In the genomic region with DNA sequence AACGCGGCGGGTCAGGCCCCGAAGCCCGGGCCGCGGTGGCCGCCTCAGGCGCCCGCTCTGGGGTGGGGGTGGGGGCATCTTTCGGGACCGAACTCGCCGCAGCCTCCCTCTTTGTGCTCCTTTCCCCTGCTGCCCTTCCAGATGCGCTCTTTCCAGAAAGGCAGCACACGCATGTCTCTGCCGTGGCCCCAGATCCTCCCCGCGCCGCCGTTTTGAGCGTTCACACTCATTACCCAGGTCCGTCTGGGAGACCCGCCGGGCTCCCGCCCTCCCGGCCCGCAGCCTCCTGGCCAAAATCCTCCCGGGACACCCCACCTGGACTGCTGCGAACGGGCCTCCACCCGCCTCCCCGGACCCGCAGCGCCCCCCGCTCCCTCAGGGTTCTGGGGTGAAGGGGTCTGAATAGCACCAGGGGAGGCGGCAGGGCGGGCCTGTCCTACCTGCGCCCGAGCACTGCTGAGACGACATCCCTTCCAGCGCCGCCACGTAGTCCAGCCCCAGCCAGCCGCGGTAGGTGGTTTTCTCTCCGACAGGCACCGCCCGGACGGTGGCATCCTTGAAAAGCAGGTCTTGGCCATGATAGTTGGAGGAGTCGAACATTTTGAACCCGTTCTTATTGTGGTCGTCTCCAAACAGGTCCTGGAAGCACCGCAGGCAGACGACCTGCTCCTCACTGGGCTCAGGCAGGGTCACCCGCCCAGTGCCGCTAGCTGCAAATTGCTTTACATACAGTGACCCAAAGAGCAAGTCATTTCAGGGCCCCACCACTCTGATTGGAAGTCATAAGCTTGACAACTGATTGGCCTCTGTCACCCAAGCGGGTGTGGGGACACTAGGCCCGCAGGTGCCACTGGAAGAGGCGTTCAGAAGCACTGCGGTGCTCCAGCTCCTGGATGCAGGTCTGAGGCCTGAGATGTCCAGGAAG, we compare ENCODE assay signal across 8 cellular contexts. TPM values are rescaled to one million over a fixed set of nuclear protein-coding genes. Genes with fewer than 3 reads are reported as not detected.
DNase-seq lines count a peak whose midpoint lies in the region; ATAC-seq and TF ChIP-seq lines count a peak whose summit lies in the region.

No MANE protein-coding gene starts in this region.

- ATAC-seq in GM19328 (IDR thresholded peaks at IDR 0.05; ENCODE audit: unreplicated experiment) = peak; percentile 3
- ATAC-seq in foreskin keratinocyte = peak; percentile 14
- no peak for ATAC-seq in GM21526 (IDR thresholded peaks at IDR 0.05; ENCODE audit: low FRiP score, unreplicated experiment)
- ATAC-seq in HG03097 (IDR thresholded peaks at IDR 0.05; ENCODE audit: low FRiP score, unreplicated experiment) = no peak

- peak overlapping the region; percentile 76 for H3K4me2 ChIP-seq in Loucy (ENCODE audit: low read depth, low read length, poor library complexity, severe bottlenecking)

- H3K4me1 ChIP-seq in Loucy (ENCODE audit: insufficient read depth, low read length, poor library complexity, severe bottlenecking) (peaks cover 7% of the 10 kb centered on the region), foreskin keratinocyte (no peaks in the 10 kb centered on the region)

- H3K27me3 ChIP-seq in Loucy (ENCODE audit: insufficient read depth, low read length, poor library complexity, severe bottlenecking) (no peaks in the 10 kb centered on the region), foreskin keratinocyte (no peaks in the 10 kb centered on the region)

- H3F3A ChIP-seq in Loucy (ENCODE audit: low read depth) = no peaks in the 10 kb centered on the region

- in situ Hi-C loops in ACHN (cut with HindIII; ENCODE audit: low pct_ligation_motif_present, low pct_unique_long_range_greater_than_20kb, low sequenced_read_pairs) = no loop called here

- H3K9me3 ChIP-seq in Loucy (ENCODE audit: insufficient read depth, low read depth, low read length) = no peaks in the 10 kb centered on the region

- no peaks in the 10 kb centered on the region for H3K79me2 ChIP-seq in Loucy (ENCODE audit: insufficient read depth, low read length)

- H3K27ac ChIP-seq in foreskin keratinocyte = peak overlapping the region; percentile 48

- H3K36me3 ChIP-seq in Loucy (ENCODE audit: insufficient read depth, low read length) = no peaks in the 10 kb centered on the region

- no peak for TF ChIP-seq CTCF in Loucy (conservative IDR thresholded peaks at IDR 0.05; ENCODE audit: low read length)
- TF ChIP-seq CTCF in foreskin keratinocyte (conservative IDR thresholded peaks at IDR 0.05) = no peak

- H4K20me1 ChIP-seq in Loucy (ENCODE audit: insufficient read depth, low read length, poor library complexity, severe bottlenecking) = no peaks in the 10 kb centered on the region

- peak overlapping the region; percentile 74 for H3K4me3 ChIP-seq in Loucy (ENCODE audit: low read length, poor library complexity, severe bottlenecking)

- no peaks in the 10 kb centered on the region for H3K9me2 ChIP-seq in Loucy (replicated peaks; ENCODE audit: low read depth, low read length)

- DNase-seq in ACHN = peak; percentile 14
- DNase-seq in activated CD8-positive, alpha-beta memory T cell treated with anti-CD3 and anti-CD28 coated beads for 24 hours = peak; percentile 79
- DNase-seq in foreskin keratinocyte = no peak
- peak; percentile 65 for DNase-seq in retina

- peak overlapping the region; percentile 75; the same call in 1 of the 2 replicates for H2AFZ ChIP-seq in Loucy (ENCODE audit: low read length)

- H3K9ac ChIP-seq in Loucy (ENCODE audit: low read depth, low read length, poor library complexity, severe bottlenecking) = peak overlapping the region; percentile 79

RNA-seq across cellular contexts. Expression of a gene that starts 25.9 kb away (rescaled TPM):
- total RNA-seq in foreskin keratinocyte = 11.3 and 12.9 TPM in 2 replicates
- 10.1 and 10.5 TPM in 2 replicates for polyA plus RNA-seq in foreskin keratinocyte

RNA-seq across cellular contexts. Expression of a gene that starts 35.1 kb away (rescaled TPM):
- total RNA-seq in foreskin keratinocyte = 1.0 and 1.6 TPM in 2 replicates
- 1.0 and 1.9 TPM in 2 replicates for polyA plus RNA-seq in foreskin keratinocyte

Comparison
In these comparisons a context has a peak if more than half of its experiments do, and no peak if none do; other contexts are left out.
1. DNase-seq: peak in ACHN (single experiment), activated CD8-positive, alpha-beta memory T cell treated with anti-CD3 and anti-CD28 coated beads for 24 hours (single experiment) and retina (single experiment); none in foreskin keratinocyte (0 of 2).
2. ATAC-seq: peak in GM19328 (single experiment) and foreskin keratinocyte (single experiment); none in GM21526 (single experiment) and HG03097 (single experiment).